8 cellular contexts compared by ENCODE assay signal in genomic region chr5:20972419-20972925, GRCh38.
DNase-seq lines count a peak whose midpoint lies in the region; ATAC-seq and TF ChIP-seq lines count a peak whose summit lies in the region.

No MANE protein-coding gene starts in this region.

- no peaks in the 10 kb centered on the region for H3K36me3 ChIP-seq in parathyroid adenoma (ENCODE audit: control insufficient read depth, insufficient read depth, low read length)

- no peaks in the 10 kb centered on the region for H3K27me3 ChIP-seq in parathyroid adenoma (ENCODE audit: control insufficient read depth, insufficient read depth, low read length)
- no peaks in the 10 kb centered on the region for H3K27me3 ChIP-seq in CD4-positive, alpha-beta T cell (ENCODE audit: control insufficient read depth, insufficient read depth, low read length)

- peak; percentile 71 for ATAC-seq in HG03565 (IDR thresholded peaks at IDR 0.05; ENCODE audit: unreplicated experiment)
- no peak for ATAC-seq in CD4-positive, alpha-beta T cell (ENCODE audit: poor library complexity)

- H3K4me2 ChIP-seq in parathyroid adenoma (ENCODE audit: low read length) = peak overlapping the region; percentile 29

- TF ChIP-seq CTCF in fibroblast of the aortic adventitia (IDR thresholded peaks at IDR 0.05; ENCODE audit: insufficient read depth, low read length) (no peak), parathyroid adenoma (IDR thresholded peaks at IDR 0.05) (no peak)
- no peak for TF ChIP-seq CTCF in CD4-positive, alpha-beta T cell (IDR thresholded peaks at IDR 0.05)

- no peak overlapping the region for H3K27ac Mint-ChIP-seq in CD4-positive, alpha-beta T cell

- intact Hi-C loops in CD4-positive, alpha-beta T cell (cut with DNase I, micrococcal nuclease) = no loop called here

- no peaks in the 10 kb centered on the region for H3K4me1 Mint-ChIP-seq in CD4-positive, alpha-beta T cell (ENCODE audit: low read depth)

- H3K27ac ChIP-seq in parathyroid adenoma = no peak overlapping the region
- H3K27ac ChIP-seq in CD4-positive, alpha-beta T cell (ENCODE audit: low read depth, low read length) = no peak overlapping the region

- H3K79me2 ChIP-seq in parathyroid adenoma = no peaks in the 10 kb centered on the region

- no peak overlapping the region for H3K4me3 Mint-ChIP-seq in CD4-positive, alpha-beta T cell

- peaks cover 5% of the 10 kb centered on the region for H3K9me3 Mint-ChIP-seq in CD4-positive, alpha-beta T cell

- DNase-seq in NCI-H1092 treated with DMSO at 0.1 percent for 48 hours (lab: John Stamatoyannopoulos, UW) (peak; percentile 44), NCI-H1092 (lab: John Stamatoyannopoulos, UW) (no peak), SHP77 treated with DMSO at 0.1 percent for 48 hours (lab: John Stamatoyannopoulos, UW) (peak; percentile 85), fibroblast of the aortic adventitia (ENCODE audit: low read depth) (peak; percentile 31), mesenteric fat pad (ENCODE audit: low spot score) (no peak)
- no peak for DNase-seq in CD4-positive, alpha-beta T cell

- POLR2A ChIA-PET in CD4-positive, alpha-beta T cell (lab: Charles Lee) = no interaction called here

- CTCF ChIA-PET in CD4-positive, alpha-beta T cell (lab: Charles Lee) = no interaction called here

- no peaks in the 10 kb centered on the region for H3K27me3 Mint-ChIP-seq in CD4-positive, alpha-beta T cell

- H2AFZ ChIP-seq in parathyroid adenoma = no peak overlapping the region

- H3K9ac ChIP-seq in parathyroid adenoma = no peak overlapping the region

- H3K4me1 ChIP-seq in parathyroid adenoma = no peaks in the 10 kb centered on the region

- H3K4me3 ChIP-seq in fibroblast of the aortic adventitia (ENCODE audit: low read depth, low read length) (peak overlapping the region; percentile 37), parathyroid adenoma (ENCODE audit: low read depth, low read length) (no peak overlapping the region)

- no peaks in the 10 kb centered on the region for H3K9me3 ChIP-seq in parathyroid adenoma (ENCODE audit: control insufficient read depth, low read length)
- H3K9me3 ChIP-seq in CD4-positive, alpha-beta T cell (ENCODE audit: control insufficient read depth, low read length) = no peaks in the 10 kb centered on the region

- H3K36me3 Mint-ChIP-seq in CD4-positive, alpha-beta T cell (ENCODE audit: low read depth) = no peaks in the 10 kb centered on the region

Comparison
In these comparisons a context has a peak if more than half of its experiments do, and no peak if none do; other contexts are left out.
1. DNase-seq: peak in NCI-H1092 treated with DMSO at 0.1 percent for 48 hours (single experiment), SHP77 treated with DMSO at 0.1 percent for 48 hours (single experiment) and fibroblast of the aortic adventitia (single experiment); none in NCI-H1092 (single experiment), mesenteric fat pad (single experiment) and CD4-positive, alpha-beta T cell (0 of 10).